ENCODE assay signal across 8 cellular contexts in the genomic region with DNA sequence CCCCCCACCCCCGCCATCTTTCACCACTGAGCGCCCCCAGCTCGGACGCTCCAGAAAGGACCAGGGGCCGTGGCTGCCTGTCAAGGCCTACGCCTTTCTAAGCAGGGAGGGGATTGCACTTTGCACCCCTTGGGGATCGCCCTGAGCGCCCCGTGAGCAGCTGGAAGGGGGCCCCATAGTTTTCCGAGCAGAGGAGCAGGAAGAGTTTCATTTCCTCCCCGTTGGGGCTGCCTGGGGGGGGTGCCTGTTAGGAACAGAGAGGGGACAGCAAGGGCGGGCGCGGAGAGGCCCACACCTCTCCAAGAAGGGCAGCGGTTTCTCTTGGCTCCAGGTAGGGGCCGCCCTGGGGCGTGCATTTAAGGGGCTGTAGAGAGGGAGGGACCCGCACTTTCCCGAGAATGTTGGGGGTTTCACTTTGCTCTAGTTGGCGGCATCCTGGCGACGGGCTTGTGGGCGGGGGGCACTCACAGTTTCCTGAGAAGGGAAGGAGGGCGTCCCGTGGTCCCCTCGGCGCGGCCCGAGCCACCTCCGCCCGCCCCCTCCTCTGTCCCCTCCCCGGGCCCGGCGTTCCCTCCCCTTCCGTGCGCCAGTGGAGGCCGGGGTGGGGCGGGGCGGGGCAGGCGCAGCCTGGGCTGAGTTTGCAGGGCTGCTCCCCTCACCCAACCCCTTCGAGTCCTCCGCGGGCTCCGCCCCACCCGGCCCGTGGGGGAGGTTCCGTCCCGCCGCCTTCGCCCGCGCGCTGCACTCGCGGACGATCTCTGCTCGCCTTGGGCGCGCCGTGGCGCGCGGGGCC.
DNase-seq lines count a peak whose midpoint lies in the region; ATAC-seq lines count a peak whose summit lies in the region.

No MANE protein-coding gene starts in this region.

- H3K36me3 ChIP-seq in urinary bladder (ENCODE audit: insufficient read depth), result no peaks in the 10 kb centered on the region

- peak overlapping the region; percentile 56 for H3K27ac ChIP-seq in urinary bladder (ENCODE audit: low read depth)

- peak; percentile 92 for ATAC-seq in GM21825 (IDR thresholded peaks at IDR 0.05; ENCODE audit: unreplicated experiment)

- WGBS in urinary bladder, result under 1% methylated on average over 63 of the region's 63 CpGs

- DNase-seq in Daoy (ENCODE audit: low read depth) (peak; percentile 74), LoVo (ENCODE audit: low spot score) (peak; percentile 86), globus pallidus (ENCODE audit: low spot score) (peak; percentile 40), pons (ENCODE audit: low spot score) (peak; percentile 32)
- peak; percentile 71 to 79 for DNase-seq in activated T-helper 1 cell treated with anti-CD3 and anti-CD28 coated beads, Interleukin-2, amount 50 U/mL, for 16 hours (ENCODE audit: low read depth in 1 of 2, low spot score in 1 of 2)
- no peak for DNase-seq in NK-92 treated with Interleukin-12 subunit alpha and Interleukin-12 subunit beta, amount 100 ng/mL, for 24 hours (lab: John Stamatoyannopoulos, UW)

- no peaks in the 10 kb centered on the region for H3K4me1 ChIP-seq in urinary bladder (ENCODE audit: insufficient read depth)

- peak overlapping the region; percentile 92 for H3K4me3 ChIP-seq in urinary bladder (ENCODE audit: low read depth, low read length)
